Comparison of ENCODE assay signal across 12 cellular contexts in the genomic region with DNA sequence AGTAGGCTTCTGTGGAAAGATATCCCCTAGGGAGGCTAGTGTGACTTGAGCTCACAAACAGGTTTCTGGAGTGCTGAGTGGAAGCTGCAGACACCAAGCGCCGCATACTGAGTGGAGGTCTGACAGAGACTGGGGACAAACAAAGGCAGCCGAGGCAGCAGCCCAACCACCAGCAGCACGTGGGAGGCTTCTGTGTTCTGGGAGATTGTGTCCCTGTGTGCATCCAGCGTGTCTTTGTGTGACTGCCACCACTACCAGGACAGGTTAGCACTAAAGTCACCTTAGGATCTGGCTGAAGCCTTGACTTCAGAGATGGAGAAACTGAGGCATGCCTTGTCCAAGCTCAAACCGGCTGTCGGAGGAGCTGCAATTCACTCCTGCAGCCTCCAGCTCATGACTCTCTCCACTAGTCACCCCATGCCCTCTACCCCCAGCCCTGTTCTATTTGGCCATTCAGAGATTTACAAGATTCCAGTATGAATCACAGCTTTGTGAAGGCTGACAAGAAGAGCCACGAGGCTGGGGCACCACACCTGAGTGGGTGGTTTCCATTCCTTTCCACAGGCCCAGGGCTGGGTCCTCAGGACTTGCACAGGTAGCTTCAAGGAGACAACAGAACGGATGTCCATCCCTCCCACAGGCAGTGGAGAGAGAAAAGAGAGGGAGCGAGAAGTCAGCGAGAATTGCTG.
A peak's percentile ranks its signal among the peaks of the same experiment; 100 is the strongest.
DNase-seq lines count a peak whose midpoint lies in the region; ATAC-seq, FAIRE-seq and TF ChIP-seq lines count a peak whose summit lies in the region.
"Had no signal": no experiment of that assay in that cellular context is flagged by ENCODE, and none has a peak within 500 bp of the region (broad histone marks: within the 10 kb centered on the region; RNA-seq: fewer than 3 reads in every experiment).

No MANE protein-coding gene starts in this region.

- H3K36me3 ChIP-seq in WERI-Rb-1 (peaks cover 20% of the 10 kb centered on the region), keratinocyte (ENCODE audit: control insufficient read depth in 2 of 2, extremely low read depth in 1 of 2, insufficient read depth in 2 of 2, low read length in 2 of 2) (peaks cover 7 to 18% of the 10 kb centered on the region in 2 experiments)

- peaks cover 2% of the 10 kb centered on the region for H4K20me1 ChIP-seq in keratinocyte (ENCODE audit: control insufficient read depth, extremely low read depth, insufficient read depth, low read length)

- no peaks in the 10 kb centered on the region for H3K36me3 Mint-ChIP-seq in T-helper 1 cell treated with Interleukin-12 subunit alpha and Interleukin-12 subunit beta and Interleukin-4 antibody, amounts not matched to agents 30 μg/mL and 1 μg/mL, for 36 hours (ENCODE audit: low read depth)
- H3K36me3 Mint-ChIP-seq: IgD-negative memory B cell had no signal

- no peak overlapping the region for H3K9ac ChIP-seq in keratinocyte (ENCODE audit: control insufficient read depth, extremely low read depth, insufficient read depth, low read length)

- no peak overlapping the region for H3K4me3 Mint-ChIP-seq in T-helper 1 cell treated with Interleukin-12 subunit alpha and Interleukin-12 subunit beta and Interleukin-4 antibody, amounts not matched to agents 30 μg/mL and 1 μg/mL, for 36 hours

- no peaks in the 10 kb centered on the region for H3K27me3 ChIP-seq in WERI-Rb-1 (ENCODE audit: insufficient read depth, low read depth, severe bottlenecking)
- H3K27me3 ChIP-seq in keratinocyte (ENCODE audit: control insufficient read depth, extremely low read depth, insufficient read depth, low read length): no peaks in the 10 kb centered on the region

- DNase-seq in T-helper 1 cell (no peak), WERI-Rb-1 (no peak), keratinocyte (ENCODE audit: low read depth, low spot score) (no peak), substantia nigra (lab: John Stamatoyannopoulos, UW) (peak in 38 of 49 donors; percentile 20 to 90 (median 59)), epidermal melanocyte (ENCODE audit: insufficient read length, low spot score) (no peak), GM13976 (ENCODE audit: low spot score) (no peak)
- DNase-seq: activated effector memory CD4-positive, alpha-beta T cell treated with Interleukin-2 at 50 U/mL for 16 hours; effector CD8-positive, alpha-beta T cell had no signal

- H3K9me3 ChIP-seq in WERI-Rb-1 (ENCODE audit: severe bottlenecking) (no peaks in the 10 kb centered on the region), keratinocyte (ENCODE audit: control insufficient read depth, low read depth, low read length) (no peaks in the 10 kb centered on the region)

- peaks cover 27% of the 10 kb centered on the region for H3K4me1 Mint-ChIP-seq in T-helper 1 cell treated with Interleukin-12 subunit alpha and Interleukin-12 subunit beta and Interleukin-4 antibody, amounts not matched to agents 30 μg/mL and 1 μg/mL, for 36 hours (ENCODE audit: low read depth)

- no peak for TF ChIP-seq CTCF in WERI-Rb-1 (IDR thresholded peaks at IDR 0.05; ENCODE audit: low read depth, low read length)
- no peak for TF ChIP-seq CTCF in keratinocyte (optimal IDR thresholded peaks at IDR 0.05 in 1 of 3, IDR thresholded peaks at IDR 0.05 in 1 of 3, conservative IDR thresholded peaks at IDR 0.05 in 1 of 3; ENCODE audit: extremely low read depth in 1 of 3, insufficient read depth in 2 of 3, low read length in 3 of 3)
- TF ChIP-seq CTCF in GM13976 (IDR thresholded peaks at IDR 0.05; ENCODE audit: borderline replicate concordance, control extremely low read depth, extremely low read depth, insufficient read depth, missing control alignments): no peak

- H3K4me3 ChIP-seq in WERI-Rb-1 (ENCODE audit: low read depth, low read length) (no peak overlapping the region), keratinocyte (ENCODE audit: control insufficient read depth in 2 of 3, extremely low read depth in 1 of 3, insufficient read depth in 2 of 3, low read depth in 1 of 3, low read length in 3 of 3) (no peak overlapping the region)

- H3K9me3 Mint-ChIP-seq in T-helper 1 cell treated with Interleukin-12 subunit alpha and Interleukin-12 subunit beta and Interleukin-4 antibody, amounts not matched to agents 30 μg/mL and 1 μg/mL, for 36 hours: no peaks in the 10 kb centered on the region

- peak; percentile 32 for FAIRE-seq in keratinocyte (lab: Jason Lieb, UNC)

- no peak for ATAC-seq in HG03460 (IDR thresholded peaks at IDR 0.05; ENCODE audit: unreplicated experiment)
- ATAC-seq: right cardiac atrium had no signal

- H3K27ac Mint-ChIP-seq in T-helper 1 cell treated with Interleukin-12 subunit alpha and Interleukin-12 subunit beta and Interleukin-4 antibody, amounts not matched to agents 30 μg/mL and 1 μg/mL, for 36 hours: peak overlapping the region; percentile 41

- H2AFZ ChIP-seq in keratinocyte (ENCODE audit: control insufficient read depth, low read length): no peak overlapping the region

- H3K27me3 Mint-ChIP-seq in T-helper 1 cell treated with Interleukin-12 subunit alpha and Interleukin-12 subunit beta and Interleukin-4 antibody, amounts not matched to agents 30 μg/mL and 1 μg/mL, for 36 hours (ENCODE audit: low read depth): no peaks in the 10 kb centered on the region

- peak overlapping the region; percentile 23 for H3K4me2 ChIP-seq in keratinocyte (ENCODE audit: control insufficient read depth, extremely low read depth, insufficient read depth, low read depth, low read length)

- H3K9me1 ChIP-seq in keratinocyte (ENCODE audit: control insufficient read depth, extremely low read depth, insufficient read depth, low read length): peaks cover 3% of the 10 kb centered on the region

- peaks cover 65% of the 10 kb centered on the region for H3K79me2 ChIP-seq in keratinocyte (ENCODE audit: control insufficient read depth, insufficient read depth, low read length)

- peaks cover 39% of the 10 kb centered on the region for H3K4me1 ChIP-seq in keratinocyte (ENCODE audit: control insufficient read depth, extremely low read depth, insufficient read depth, low read length)

- in situ Hi-C loops in GM13976 (cut with MboI; ENCODE audit: low sequenced_read_pairs, unreplicated experiment): no loop called here

- H3K27ac ChIP-seq in WERI-Rb-1: peak overlapping the region; percentile 77
- peak overlapping the region; percentile 69 for H3K27ac ChIP-seq in keratinocyte (ENCODE audit: control insufficient read depth, insufficient read depth, low read length)
- peak overlapping the region; percentile 99 for H3K27ac ChIP-seq in substantia nigra (ENCODE audit: low read depth, low read length, poor library complexity, severe bottlenecking)

- dilution Hi-C loops in keratinocyte (cut with MboI; ENCODE audit: extremely low pct_ligation_motif_present, low sequenced_read_pairs): no loop called here

Comparison
In these comparisons a context has a peak if more than half of its experiments do, and no peak if none do; other contexts are left out.
1. DNase-seq: peak in substantia nigra (38 of 49); none in T-helper 1 cell (0 of 5), WERI-Rb-1 (single experiment), keratinocyte (single experiment), epidermal melanocyte (single experiment) and GM13976 (single experiment).
2. Peak in every context shown above with its lines, with median percentiles within 50 percentile points of each other: H3K27ac ChIP-seq.